Comparison of ENCODE assay signal across 8 cellular contexts in the genomic region with DNA sequence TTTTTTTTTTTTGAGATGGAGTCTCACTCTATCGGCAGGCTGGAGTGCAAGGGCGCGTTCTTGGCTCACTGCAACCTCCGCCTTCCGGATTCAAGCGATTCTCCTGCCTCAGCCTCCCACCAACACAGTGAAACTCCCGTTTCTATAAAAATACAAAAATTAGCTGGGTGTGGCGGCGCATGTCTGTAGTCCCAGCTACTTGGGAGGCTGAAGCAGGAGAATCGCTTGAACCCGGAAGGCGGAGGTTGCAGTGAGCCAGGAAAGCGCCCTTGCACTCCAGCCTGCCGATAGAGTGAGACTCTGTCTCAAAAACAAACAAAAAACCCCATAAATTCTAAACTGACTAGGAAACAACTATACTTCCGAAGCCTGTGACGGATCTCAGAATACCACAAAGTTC. TPM values are rescaled to one million over a fixed set of nuclear protein-coding genes. Genes with fewer than 3 reads are reported as not detected.
DNase-seq lines count a peak whose midpoint lies in the region; ATAC-seq and TF ChIP-seq lines count a peak whose summit lies in the region.
"Not testable (repeated sequence)": the region's sequence is repeated elsewhere in the genome, so short reads cannot be mapped to it uniquely, and the experiment has no call there.

No MANE protein-coding gene starts in this region.

- peak overlapping the region; percentile 99 for H3K4me2 ChIP-seq in OCI-LY3 (ENCODE audit: low read length)

- H4K20me1 ChIP-seq in OCI-LY3 (ENCODE audit: insufficient read depth, low read length) = not testable (repeated sequence)

- H3K9me3 Mint-ChIP-seq in CD4-positive, CD25-positive, alpha-beta regulatory T cell; activated B cell treated with CpG ODN at 0.5 μM for 24 hours; activated T-helper 17 cell treated with anti-CD3 and anti-CD28 coated beads, Interleukin-2, amount 50 U/mL, for 72 hours; brain; naive thymus-derived CD8-positive, alpha-beta T cell; stimulated activated memory B cell treated with anti-CD40 and anti-IgM and Interleukin-4, amounts not matched to agents 10 μg/mL and 1 μg/mL and 100 μg/mL, for 72 hours: not testable (repeated sequence)

- intact Hi-C loops in activated B cell treated with CpG ODN at 0.5 μM for 24 hours (cut with micrococcal nuclease) = loop anchor here (2.0 kb wide), 3 partner anchors 19 to 219 kb away; no protein-coding TSS in a partner anchor

- not testable (repeated sequence) for H3K36me3 ChIP-seq in CD4-positive, CD25-positive, alpha-beta regulatory T cell (ENCODE audit: control insufficient read depth, insufficient read depth, low read length); HUES6 (ENCODE audit: control insufficient read depth, insufficient read depth, low read length); OCI-LY3 (replicated peaks; ENCODE audit: low read depth, low read length)

- not testable (repeated sequence) for H3K27ac ChIP-seq in CD4-positive, CD25-positive, alpha-beta regulatory T cell (ENCODE audit: insufficient read depth, low read length, poor library complexity, severe bottlenecking); HUES6 (ENCODE audit: low read depth, low read length)
- H3K27ac ChIP-seq in OCI-LY3 (ENCODE audit: low read length) = peak overlapping the region; percentile 100

- H3K4me3 Mint-ChIP-seq in CD4-positive, CD25-positive, alpha-beta regulatory T cell = peak overlapping the region in 3 of 4 donors; percentile 53 to 100 (median 98)
- peak overlapping the region; percentile 93 for H3K4me3 Mint-ChIP-seq in activated B cell treated with CpG ODN at 0.5 μM for 24 hours
- H3K4me3 Mint-ChIP-seq in activated T-helper 17 cell treated with anti-CD3 and anti-CD28 coated beads, Interleukin-2, amount 50 U/mL, for 72 hours = peak overlapping the region; percentile 98
- H3K4me3 Mint-ChIP-seq in brain = peak overlapping the region; percentile 91 to 99 (median 98)
- peak overlapping the region in 6 of 10 donors; percentile 18 to 99 (median 41) for H3K4me3 Mint-ChIP-seq in naive thymus-derived CD8-positive, alpha-beta T cell
- H3K4me3 Mint-ChIP-seq in stimulated activated memory B cell treated with anti-CD40 and anti-IgM and Interleukin-4, amounts not matched to agents 10 μg/mL and 1 μg/mL and 100 μg/mL, for 72 hours = peak overlapping the region; percentile 98

- peaks cover 26% of the 10 kb centered on the region for H3K4me1 ChIP-seq in CD4-positive, CD25-positive, alpha-beta regulatory T cell (ENCODE audit: control insufficient read depth, insufficient read depth, low read length, poor library complexity, severe bottlenecking)
- peaks cover 11% of the 10 kb centered on the region for H3K4me1 ChIP-seq in HUES6 (ENCODE audit: control insufficient read depth, insufficient read depth, low read length)
- peaks cover 46% of the 10 kb centered on the region for H3K4me1 ChIP-seq in OCI-LY3 (ENCODE audit: low read length)

- H3K4me1 Mint-ChIP-seq in CD4-positive, CD25-positive, alpha-beta regulatory T cell = peaks cover 17 to 50% (median 36%) of the 10 kb centered on the region in 4 donors
- peaks cover 61% of the 10 kb centered on the region for H3K4me1 Mint-ChIP-seq in activated B cell treated with CpG ODN at 0.5 μM for 24 hours
- H3K4me1 Mint-ChIP-seq in activated T-helper 17 cell treated with anti-CD3 and anti-CD28 coated beads, Interleukin-2, amount 50 U/mL, for 72 hours = peaks cover 13% of the 10 kb centered on the region
- peaks cover 57% of the 10 kb centered on the region for H3K4me1 Mint-ChIP-seq in brain
- H3K4me1 Mint-ChIP-seq in naive thymus-derived CD8-positive, alpha-beta T cell = peaks cover 13 to 60% (median 36%) of the 10 kb centered on the region in 4 donors
- peaks cover 43% of the 10 kb centered on the region for H3K4me1 Mint-ChIP-seq in stimulated activated memory B cell treated with anti-CD40 and anti-IgM and Interleukin-4, amounts not matched to agents 10 μg/mL and 1 μg/mL and 100 μg/mL, for 72 hours

- not testable (repeated sequence) for H3K27me3 ChIP-seq in CD4-positive, CD25-positive, alpha-beta regulatory T cell (ENCODE audit: control insufficient read depth, insufficient read depth, low read length); HUES6 (ENCODE audit: control insufficient read depth, insufficient read depth, low read length); OCI-LY3 (ENCODE audit: low read depth, low read length)

- H3K36me3 Mint-ChIP-seq in CD4-positive, CD25-positive, alpha-beta regulatory T cell; activated T-helper 17 cell treated with anti-CD3 and anti-CD28 coated beads, Interleukin-2, amount 50 U/mL, for 72 hours (ENCODE audit: low read depth); brain; naive thymus-derived CD8-positive, alpha-beta T cell; stimulated activated memory B cell treated with anti-CD40 and anti-IgM and Interleukin-4, amounts not matched to agents 10 μg/mL and 1 μg/mL and 100 μg/mL, for 72 hours: not testable (repeated sequence)
- H3K36me3 Mint-ChIP-seq in activated B cell treated with CpG ODN at 0.5 μM for 24 hours (ENCODE audit: low read depth) = peaks cover 28% of the 10 kb centered on the region

- CTCF ChIA-PET in activated B cell treated with CpG ODN at 0.5 μM for 24 hours (lab: Charles Lee) = interaction anchor here (1.1 to 2.7 kb wide), 4 partner anchors 16 to 352 kb away, joined by 4 to 10 read pairs (median 6); no protein-coding TSS in a partner anchor

- TF ChIP-seq CTCF in OCI-LY3 (IDR thresholded peaks at IDR 0.05; ENCODE audit: low read depth, low read length); activated B cell treated with CpG ODN at 0.5 μM for 24 hours (IDR thresholded peaks at IDR 0.05); brain (conservative IDR thresholded peaks at IDR 0.05): not testable (repeated sequence)

- not testable (repeated sequence) for DNase-seq in CD4-positive, CD25-positive, alpha-beta regulatory T cell; activated B cell treated with CpG ODN at 0.5 μM for 24 hours; naive thymus-derived CD8-positive, alpha-beta T cell

- not testable (repeated sequence) for H3K27me3 Mint-ChIP-seq in CD4-positive, CD25-positive, alpha-beta regulatory T cell; activated B cell treated with CpG ODN at 0.5 μM for 24 hours; activated T-helper 17 cell treated with anti-CD3 and anti-CD28 coated beads, Interleukin-2, amount 50 U/mL, for 72 hours; brain; naive thymus-derived CD8-positive, alpha-beta T cell; stimulated activated memory B cell treated with anti-CD40 and anti-IgM and Interleukin-4, amounts not matched to agents 10 μg/mL and 1 μg/mL and 100 μg/mL, for 72 hours

- not testable (repeated sequence) for ATAC-seq in CD4-positive, CD25-positive, alpha-beta regulatory T cell (ENCODE audit: low read depth in 2 of 2); activated B cell treated with CpG ODN at 0.5 μM for 24 hours (ENCODE audit: low read depth); activated T-helper 17 cell treated with anti-CD3 and anti-CD28 coated beads, Interleukin-2, amount 50 U/mL, for 72 hours (replicated peaks); naive thymus-derived CD8-positive, alpha-beta T cell; stimulated activated memory B cell treated with anti-CD40 and anti-IgM and Interleukin-4, amounts not matched to agents 10 μg/mL and 1 μg/mL and 100 μg/mL, for 72 hours

- H3K79me2 ChIP-seq in OCI-LY3 (ENCODE audit: low read length) = peaks cover 52% of the 10 kb centered on the region

- H2AFZ ChIP-seq in OCI-LY3 (ENCODE audit: low read depth, low read length) = not testable (repeated sequence)

- H3K9ac ChIP-seq in HUES6 (ENCODE audit: low read length) = not testable (repeated sequence)
- peak overlapping the region; percentile 95 for H3K9ac ChIP-seq in OCI-LY3 (ENCODE audit: low read length)

- H3K4me3 ChIP-seq in CD4-positive, CD25-positive, alpha-beta regulatory T cell (ENCODE audit: low read depth, low read length) = not testable (repeated sequence)
- H3K4me3 ChIP-seq in HUES6 (ENCODE audit: low read depth, low read length) (peak overlapping the region; percentile 96; the same call in 1 of the 2 replicates), OCI-LY3 (ENCODE audit: low read length) (peak overlapping the region; percentile 96)

- not testable (repeated sequence) for H3K9me3 ChIP-seq in CD4-positive, CD25-positive, alpha-beta regulatory T cell (ENCODE audit: control insufficient read depth in 2 of 2, low read length in 2 of 2); HUES6 (ENCODE audit: control insufficient read depth, insufficient read depth, low read depth, low read length); OCI-LY3 (ENCODE audit: insufficient read depth, low read length)

- POLR2A ChIA-PET in activated B cell treated with CpG ODN at 0.5 μM for 24 hours (lab: Charles Lee) = interaction anchor here (0.7 to 3.5 kb wide), 7 partner anchors 10 to 349 kb away, joined by 3 to 57 read pairs (median 12); no protein-coding TSS in a partner anchor
- POLR2A ChIA-PET in naive thymus-derived CD8-positive, alpha-beta T cell (lab: Charles Lee) = not testable (repeated sequence)

- not testable (repeated sequence) for H3K27ac Mint-ChIP-seq in CD4-positive, CD25-positive, alpha-beta regulatory T cell; activated T-helper 17 cell treated with anti-CD3 and anti-CD28 coated beads, Interleukin-2, amount 50 U/mL, for 72 hours; brain; naive thymus-derived CD8-positive, alpha-beta T cell
- H3K27ac Mint-ChIP-seq in activated B cell treated with CpG ODN at 0.5 μM for 24 hours = peak overlapping the region; percentile 96
- H3K27ac Mint-ChIP-seq in stimulated activated memory B cell treated with anti-CD40 and anti-IgM and Interleukin-4, amounts not matched to agents 10 μg/mL and 1 μg/mL and 100 μg/mL, for 72 hours = peak overlapping the region; percentile 99

RNA-seq across cellular contexts. Expression of a gene that starts 1.5 kb away (rescaled TPM):
- total RNA-seq in CD4-positive, CD25-positive, alpha-beta regulatory T cell = 5.9 TPM
- polyA plus RNA-seq in CD4-positive, CD25-positive, alpha-beta regulatory T cell = 10 to 100 TPM in 3 of 4 donors, 1 to 10 TPM in 1; 7.7 to 13.8 (median 10.8) TPM
- 9.9 and 11.2 TPM in 2 replicates for total RNA-seq in activated B cell treated with CpG ODN at 0.5 μM for 24 hours
- total RNA-seq in activated T-helper 17 cell treated with anti-CD3 and anti-CD28 coated beads, Interleukin-2, amount 50 U/mL, for 72 hours = 1 to 10 TPM; 3.9 to 9.5 TPM
- 6.9 TPM for polyA plus RNA-seq in brain (ENCODE audit: insufficient read depth, low read depth, low replicate concordance)
- 1 to 10 TPM; 8.8 to 9.8 TPM for total RNA-seq in naive thymus-derived CD8-positive, alpha-beta T cell
- polyA plus RNA-seq in naive thymus-derived CD8-positive, alpha-beta T cell = 1 to 10 TPM; 4.4 to 7.8 (median 6.0) TPM

RNA-seq across cellular contexts. Expression of a gene that starts 1.6 kb away (rescaled TPM):
- total RNA-seq in CD4-positive, CD25-positive, alpha-beta regulatory T cell = 9.5 TPM
- 10 to 100 TPM in 3 of 4 donors, 1 to 10 TPM in 1; 8.6 to 15.1 (median 11.8) TPM for polyA plus RNA-seq in CD4-positive, CD25-positive, alpha-beta regulatory T cell
- total RNA-seq in activated B cell treated with CpG ODN at 0.5 μM for 24 hours = 28.4 and 31.1 TPM in 2 replicates
- total RNA-seq in activated T-helper 17 cell treated with anti-CD3 and anti-CD28 coated beads, Interleukin-2, amount 50 U/mL, for 72 hours = 10 to 100 TPM; 10.9 to 18.2 TPM
- polyA plus RNA-seq in brain (ENCODE audit: insufficient read depth, low read depth, low replicate concordance) = 14.3 TPM
- 10 to 100 TPM; 17.2 to 19.8 TPM for total RNA-seq in naive thymus-derived CD8-positive, alpha-beta T cell
- 10 to 100 TPM; 11.4 to 11.6 (median 11.6) TPM for polyA plus RNA-seq in naive thymus-derived CD8-positive, alpha-beta T cell

Comparison
In these comparisons a context has a peak if more than half of its experiments do, and no peak if none do; other contexts are left out.
1. H3K4me3 Mint-ChIP-seq: peak in every context shown above with its lines; median percentile 98 in CD4-positive, CD25-positive, alpha-beta regulatory T cell; 98 in activated T-helper 17 cell treated with anti-CD3 and anti-CD28 coated beads, Interleukin-2, amount 50 U/mL, for 72 hours; 98 in brain; 98 in stimulated activated memory B cell treated with anti-CD40 and anti-IgM and Interleukin-4, amounts not matched to agents 10 μg/mL and 1 μg/mL and 100 μg/mL, for 72 hours; 93 in activated B cell treated with CpG ODN at 0.5 μM for 24 hours; 41 in naive thymus-derived CD8-positive, alpha-beta T cell.